In genomic region chrX:18696653-18697052, GRCh38 we compare ENCODE assay signal across 9 cellular contexts. TPM values are rescaled to one million over a fixed set of nuclear protein-coding genes. Genes with fewer than 3 reads are reported as not detected.
"Had no signal": no experiment of that assay in that cellular context is flagged by ENCODE, and none has a peak within 500 bp of the region (broad histone marks: within the 10 kb centered on the region; RNA-seq: fewer than 3 reads in every experiment).

No MANE protein-coding gene starts in this region.

- H3K4me3 ChIP-seq: K562 had no signal

- H3K27ac Mint-ChIP-seq: IgD-negative memory B cell had no signal

- H3K27ac ChIP-seq: HL-60 had no signal

- DNase-seq: IMR-90, KBM-7, KG1 had no signal

- H3K4me3 Mint-ChIP-seq: IgD-negative memory B cell had no signal

- H3K4me1 Mint-ChIP-seq: IgD-negative memory B cell had no signal

RNA-seq across cellular contexts. Expression of gene PPEF1, which starts 10.8 kb away (rescaled TPM):
- total RNA-seq: HepG2, HT-29, HT1080, IMR-90, K562 had no signal
- polyA plus RNA-seq: HepG2, IgD-negative memory B cell, IMR-90, K562 had no signal

RNA-seq across cellular contexts. Expression of gene RS1, which starts 24.7 kb away (rescaled TPM):
- total RNA-seq: HepG2, HT-29, HT1080, IMR-90, K562 had no signal
- polyA plus RNA-seq: HepG2, IgD-negative memory B cell, IMR-90, K562 had no signal
